ENCODE assay signal across 1 cellular context in the genomic region with DNA sequence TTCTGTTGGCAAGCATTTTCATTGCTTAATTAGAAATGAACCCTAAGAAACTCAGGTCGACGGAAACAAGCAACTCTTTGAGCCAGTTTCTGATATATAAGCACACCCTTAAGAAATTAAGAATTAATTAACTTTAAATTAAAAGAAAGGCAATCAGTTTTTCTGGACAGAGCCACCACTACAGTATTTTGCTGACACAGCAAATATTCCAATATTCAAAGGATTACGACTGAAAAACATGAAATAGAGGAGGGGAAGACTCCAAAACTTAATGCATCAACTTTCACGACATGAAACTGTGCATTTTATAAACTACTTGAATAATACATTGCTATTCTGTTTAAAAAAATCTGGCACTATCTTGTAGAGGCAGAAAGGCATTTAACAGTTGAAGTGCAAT.
TF ChIP-seq lines count a peak whose summit lies in the region.

No MANE protein-coding gene starts in this region.

TF ChIP-seq in H1, 55 proteins besides CTCF, POLR2A, EP300 and RAD21:
- TF ChIP-seq KDM1A (IDR thresholded peaks at IDR 0.05; ENCODE audit: borderline replicate concordance, low read length), result no peak
- TF ChIP-seq EZH2 (IDR thresholded peaks at IDR 0.05; ENCODE audit: low read depth, low read length, severe bottlenecking), result no peak
- TF ChIP-seq, protein P1, sequence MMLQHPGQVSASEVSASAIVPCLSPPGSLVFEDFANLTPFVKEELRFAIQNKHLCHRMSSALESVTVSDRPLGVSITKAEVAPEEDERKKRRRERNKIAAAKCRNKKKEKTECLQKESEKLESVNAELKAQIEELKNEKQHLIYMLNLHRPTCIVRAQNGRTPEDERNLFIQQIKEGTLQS (IDR thresholded peaks at IDR 0.05; ENCODE audit: insufficient read depth, low read depth, low read length), result no peak
- peak; percentile 94 for TF ChIP-seq MAFK (IDR thresholded peaks at IDR 0.05; ENCODE audit: low read depth, low read length)
- TF ChIP-seq CTBP2 (IDR thresholded peaks at IDR 0.05; ENCODE audit: borderline replicate concordance, insufficient read depth, insufficient read length, low read length), result no peak
- no peak for TF ChIP-seq CHD1 (IDR thresholded peaks at IDR 0.05; ENCODE audit: low read depth, low read length)
- TF ChIP-seq SP4 (IDR thresholded peaks at IDR 0.05; ENCODE audit: low read length), result no peak
